ENCODE assay signal across 9 cellular contexts in genomic region chr6:116405147-116405546, GRCh38. TPM values are rescaled to one million over a fixed set of nuclear protein-coding genes. Genes with fewer than 3 reads are reported as not detected.
A peak's percentile ranks its signal among the peaks of the same experiment; 100 is the strongest.
DNase-seq lines count a peak whose midpoint lies in the region; ATAC-seq and TF ChIP-seq lines count a peak whose summit lies in the region.
"Had no signal": no experiment of that assay in that cellular context is flagged by ENCODE, and none has a peak within 500 bp of the region (broad histone marks: within the 10 kb centered on the region; RNA-seq: fewer than 3 reads in every experiment).

No MANE protein-coding gene starts in this region.

- no peak overlapping the region for H3K27ac Mint-ChIP-seq in endodermal cell

- no peak overlapping the region for H3K9ac ChIP-seq in endodermal cell (ENCODE audit: extremely low read depth, low read length, poor library complexity, severe bottlenecking)

- H3K4me3 ChIP-seq in ACC112 (ENCODE audit: low read depth, low read length): peak overlapping the region; percentile 33
- no peak overlapping the region for H3K4me3 ChIP-seq in endodermal cell (ENCODE audit: low read length)
- H3K4me3 ChIP-seq in spleen: no peak overlapping the region

- TF ChIP-seq CTCF in endodermal cell (conservative IDR thresholded peaks at IDR 0.05) (no peak), spleen (IDR thresholded peaks at IDR 0.05 in 8 of 11, conservative IDR thresholded peaks at IDR 0.05 in 3 of 11) (no peak)

- H3K36me3 ChIP-seq in ACC112 (ENCODE audit: insufficient read depth, low read length) (no peaks in the 10 kb centered on the region), endodermal cell (ENCODE audit: control insufficient read depth, insufficient read depth, low read length) (no peaks in the 10 kb centered on the region), spleen (no peaks in the 10 kb centered on the region)

- no peaks in the 10 kb centered on the region for H3K27me3 Mint-ChIP-seq in endodermal cell (ENCODE audit: insufficient read depth)

- no peaks in the 10 kb centered on the region for H3K27me3 ChIP-seq in ACC112 (ENCODE audit: insufficient read depth, low read length)
- no peaks in the 10 kb centered on the region for H3K27me3 ChIP-seq in endodermal cell (ENCODE audit: control insufficient read depth, insufficient read depth, low read length, poor library complexity, severe bottlenecking)
- H3K27me3 ChIP-seq in spleen (replicated peaks in 1 of 7): no peaks in the 10 kb centered on the region

- H2AFZ ChIP-seq in ACC112 (ENCODE audit: low read length, unreplicated experiment): no peak overlapping the region

- no peaks in the 10 kb centered on the region for H3K9me3 Mint-ChIP-seq in endodermal cell

- peak overlapping the region; percentile 59 for H3K27ac ChIP-seq in ACC112 (ENCODE audit: low read depth, low read length)
- H3K27ac ChIP-seq in endodermal cell (ENCODE audit: low read depth, low read length): peak overlapping the region; percentile 44
- peak overlapping the region; percentile 44 to 79 (median 65) for H3K27ac ChIP-seq in spleen
- H3K27ac ChIP-seq: C4-2B had no signal

- ATAC-seq in GM19452 (IDR thresholded peaks at IDR 0.05; ENCODE audit: unreplicated experiment): peak; percentile 58
- peak; percentile 70 for ATAC-seq in HG03342 (IDR thresholded peaks at IDR 0.05; ENCODE audit: unreplicated experiment)

- intact Hi-C loops in spleen (cut with DNase I; ENCODE audit: low total_unique reads): no loop called here

- no peak overlapping the region for H3K4me3 Mint-ChIP-seq in endodermal cell

- WGBS in endodermal cell (ENCODE audit: insufficient coverage in 1 of 2, insufficient read length in 1 of 2), 2 experiments: 69 to 73% methylated on average over 4 to 5 of the region's 5 CpGs
- WGBS in spleen, 5 donors: 28 to 47% (median 34%) methylated on average over 5 of the region's 5 CpGs

- no peak for TF ChIP-seq POLR2A in spleen (IDR thresholded peaks at IDR 0.05)

- H3K79me2 ChIP-seq in ACC112 (ENCODE audit: control insufficient read depth, insufficient read depth, low read length, unreplicated experiment): peaks cover 57% of the 10 kb centered on the region

- H3K4me1 Mint-ChIP-seq in endodermal cell: peaks cover 13% of the 10 kb centered on the region

- H3K4me1 ChIP-seq in ACC112 (ENCODE audit: control insufficient read depth, insufficient read depth, low read length, unreplicated experiment): peaks cover 51% of the 10 kb centered on the region
- no peaks in the 10 kb centered on the region for H3K4me1 ChIP-seq in endodermal cell (ENCODE audit: control insufficient read depth, insufficient read depth, low read length)
- H3K4me1 ChIP-seq in spleen: peaks cover 17 to 97% (median 47%) of the 10 kb centered on the region in 6 donors

- H3K36me3 Mint-ChIP-seq in endodermal cell (ENCODE audit: low read depth): peaks cover 5% of the 10 kb centered on the region

- no peaks in the 10 kb centered on the region for H3K9me3 ChIP-seq in endodermal cell (ENCODE audit: control insufficient read depth, low read length)
- H3K9me3 ChIP-seq in spleen: no peaks in the 10 kb centered on the region

- no peak for DNase-seq in endodermal cell
- no peak for DNase-seq in spleen
- DNase-seq in DMS153 (lab: John Stamatoyannopoulos, UW): no peak
- DNase-seq in stimulated activated CD4-positive, alpha-beta T cell treated with anti-CD3 and anti-CD28 coated beads, Interleukin-4, amount 100 ng/mL, for 1 hour: no peak
- no peak for DNase-seq in D341Med (ENCODE audit: low spot score)

RNA-seq across cellular contexts. Expression of gene DSE, which starts 34.4 kb away (rescaled TPM):
- total RNA-seq in endodermal cell (10 to 100 TPM; 42.3 to 44.3 TPM), spleen (10 to 100 TPM; 52.9 to 82.3 (median 65.4) TPM)
- polyA plus RNA-seq in endodermal cell (2013, experiment 1 of 2): 18.9 TPM
- 17.5 TPM for polyA plus RNA-seq in endodermal cell (2013, experiment 2 of 2)
- 1 to 10 TPM; 8.2 to 9.4 (median 9.2) TPM for polyA plus RNA-seq in spleen

RNA-seq across cellular contexts. Expression of gene CALHM6, which starts 56.0 kb away (rescaled TPM):
- total RNA-seq in endodermal cell: under 1 TPM in 1 of 2 donors, not detected in 1; 0.95 TPM
- polyA plus RNA-seq in endodermal cell (2013, experiment 1 of 2): 0.25 TPM
- 0.87 TPM for polyA plus RNA-seq in endodermal cell (2013, experiment 2 of 2)
- total RNA-seq in spleen: 100 to 1,000 TPM in 6 of 7 donors, 10 to 100 TPM in 1; 84.2 to 212 (median 168) TPM
- 100 to 1,000 TPM; 157 to 209 (median 171) TPM for polyA plus RNA-seq in spleen

Comparison
In these comparisons a context has a peak if more than half of its experiments do, and no peak if none do; other contexts are left out.
1. RNA of gene CALHM6, which starts 56.0 kb away (total RNA-seq): 84.2 to 212 TPM in spleen; 0.95 TPM in endodermal cell; every median in the first group is over 10 times any median in the second.
2. Peak in every context shown above with its lines, with median percentiles within 50 percentile points of each other: H3K27ac ChIP-seq.